ENCODE assay signal across 18 cellular contexts in the genomic region with DNA sequence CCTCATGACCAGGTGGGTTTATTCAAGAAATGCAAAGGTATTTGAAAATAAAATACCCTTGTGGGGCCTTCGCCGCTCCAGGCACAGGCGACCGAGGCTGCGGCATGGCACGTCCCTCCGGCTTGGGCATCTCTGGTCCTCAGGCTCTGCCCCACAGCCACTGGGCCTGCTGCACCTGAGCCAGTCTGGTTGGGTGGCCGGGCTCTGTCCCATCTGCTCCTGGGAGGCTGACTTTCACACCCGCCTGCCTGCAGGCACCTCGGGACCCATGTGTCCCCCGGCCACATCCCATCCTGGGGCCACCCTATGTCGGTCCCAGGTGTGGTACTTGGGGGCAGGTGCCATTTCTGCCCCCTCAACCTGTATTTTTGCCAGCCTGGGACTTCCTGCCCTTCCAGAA. TPM values are rescaled to one million over a fixed set of nuclear protein-coding genes. Genes with fewer than 3 reads are reported as not detected.
DNase-seq lines count a peak whose midpoint lies in the region; ATAC-seq, FAIRE-seq and TF ChIP-seq lines count a peak whose summit lies in the region.
"Had no signal": no experiment of that assay in that cellular context is flagged by ENCODE, and none has a peak within 500 bp of the region (broad histone marks: within the 10 kb centered on the region; RNA-seq: fewer than 3 reads in every experiment).

No MANE protein-coding gene starts in this region.

- H3K4me3 ChIP-seq in H7 (ENCODE audit: insufficient read depth, low read depth, low read length) = no peak overlapping the region
- H3K4me3 ChIP-seq in upper lobe of right lung = no peak overlapping the region

- no peaks in the 10 kb centered on the region for H3K36me3 ChIP-seq in H7 (replicated peaks; ENCODE audit: control insufficient read depth, insufficient read depth, low read length)
- no peaks in the 10 kb centered on the region for H3K36me3 ChIP-seq in upper lobe of right lung

- H3K4me1 ChIP-seq in upper lobe of right lung = no peaks in the 10 kb centered on the region

- H3K9me3 ChIP-seq in upper lobe of right lung = no peaks in the 10 kb centered on the region

- DNase-seq in H7 (peak; percentile 34), HTR-8/SVneo (ENCODE audit: insufficient read length, low spot score) (no peak), left lobe of liver (ENCODE audit: low spot score) (peak; percentile 35), upper lobe of right lung (no peak), iPS-NIHi7 (ENCODE audit: extremely low spot score) (no peak), HK-2 (ENCODE audit: unreplicated experiment) (no peak)
- no peak for DNase-seq in stimulated activated CD4-positive, alpha-beta T cell treated with anti-CD3 and anti-CD28 coated beads, Interleukin-15, amount 100 ng/mL, for 24 hours
- DNase-seq: CD4-positive, CD25-positive, alpha-beta regulatory T cell; DMS79; Kasumi-1; NCI-H1417; NCI-H1694 treated with DMSO at 0.1 percent for 48 hours; NCI-H2081 treated with DMSO at 0.1 percent for 48 hours; NCI-H2171 treated with DMSO at 0.1 percent for 48 hours; NCI-H524 treated with DMSO at 0.1 percent for 48 hours; SHP77 treated with DMSO at 0.1 percent for 48 hours had no signal

- no peak overlapping the region for H3K27ac ChIP-seq in upper lobe of right lung

- TF ChIP-seq CTCF in upper lobe of right lung (IDR thresholded peaks at IDR 0.05) = no peak

- ATAC-seq in left lobe of liver (no peak), upper lobe of right lung (peak; percentile 17)

- peak; percentile 9 for FAIRE-seq in HTR-8/SVneo (lab: Jason Lieb, UNC)
- FAIRE-seq: H1 had no signal

- intact Hi-C loops in upper lobe of right lung (cut with DNase I) = no loop called here

- H3K27me3 ChIP-seq in H7 (ENCODE audit: control insufficient read depth, insufficient read depth, low read length) = no peaks in the 10 kb centered on the region; the same call in 1 of the 2 replicates
- H3K27me3 ChIP-seq in upper lobe of right lung = no peaks in the 10 kb centered on the region

RNA-seq across cellular contexts. Expression of a gene that starts 20.9 kb away (rescaled TPM):
- total RNA-seq in H7 (2014; rRNA removed; shearing (Covaris generic)) = 11.3 and 21.8 TPM in 2 replicates
- total RNA-seq in left lobe of liver (1.0 TPM), upper lobe of right lung (14.4 TPM)

RNA-seq across cellular contexts. Expression of a gene that starts 30.7 kb away (rescaled TPM):
- total RNA-seq in H7 (2014; rRNA removed; shearing (Covaris generic)) = 138 and 156 TPM in 2 replicates
- total RNA-seq in left lobe of liver (16.4 TPM), upper lobe of right lung (29.2 TPM)

RNA-seq across cellular contexts. Expression of a gene that starts 30.8 kb away (rescaled TPM):
- 0.21 and 0.30 TPM in 2 replicates for total RNA-seq in H7 (2014; rRNA removed; shearing (Covaris generic))
- total RNA-seq in left lobe of liver (0.40 TPM), upper lobe of right lung (1.1 TPM)
- total RNA-seq: H1, RPMI7951 had no signal

RNA-seq across cellular contexts. Expression of a gene that starts 40.4 kb away (rescaled TPM):
- total RNA-seq in H7 (2014; rRNA removed; shearing (Covaris generic)) = 35.5 and 48.6 TPM in 2 replicates
- total RNA-seq in left lobe of liver = 28.4 TPM
- total RNA-seq in upper lobe of right lung = 30.5 TPM

RNA-seq across cellular contexts. Expression of a gene that starts 50.3 kb away (rescaled TPM):
- total RNA-seq in H7 (2014; rRNA removed; shearing (Covaris generic)) = 0.07 and 0.10 TPM in 2 replicates
- total RNA-seq in left lobe of liver = 0.08 TPM
- 8.5 TPM for total RNA-seq in upper lobe of right lung
- total RNA-seq: RPMI7951 had no signal

Comparison
In these comparisons a context has a peak if more than half of its experiments do, and no peak if none do; other contexts are left out.
1. DNase-seq: peak in H7 (single experiment) and left lobe of liver (single experiment); none in HTR-8/SVneo (single experiment), upper lobe of right lung (single experiment), stimulated activated CD4-positive, alpha-beta T cell treated with anti-CD3 and anti-CD28 coated beads, Interleukin-15, amount 100 ng/mL, for 24 hours (single experiment), iPS-NIHi7 (single experiment) and HK-2 (single experiment).